ENCODE assay signal across 8 cellular contexts in the genomic region with DNA sequence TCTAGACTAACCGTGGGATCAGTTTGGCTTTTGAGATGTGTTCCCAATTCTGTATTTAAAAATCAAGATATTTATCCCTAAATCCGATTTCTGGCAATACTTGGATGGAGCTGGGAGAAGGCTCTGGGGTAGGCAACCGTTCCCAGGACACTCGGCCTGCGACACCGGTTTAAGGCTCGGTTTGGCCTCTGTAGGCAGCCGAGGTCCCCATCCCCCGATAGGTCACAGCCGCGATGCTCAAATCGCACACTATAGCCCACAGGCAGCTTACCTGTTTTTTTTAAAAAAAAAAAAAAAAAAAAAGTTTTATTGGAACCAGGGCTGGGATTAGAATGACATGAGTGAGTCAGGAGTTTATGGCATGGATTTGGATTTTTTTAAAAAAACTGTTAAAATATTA. TPM values are rescaled to one million over a fixed set of nuclear protein-coding genes. Genes with fewer than 3 reads are reported as not detected.
DNase-seq lines count a peak whose midpoint lies in the region; ATAC-seq, FAIRE-seq and TF ChIP-seq lines count a peak whose summit lies in the region.

No MANE protein-coding gene starts in this region.

- intact Hi-C loops in MCF 10A (cut with micrococcal nuclease), result no loop called here
- intact Hi-C loops in mucosa of descending colon (cut with DNase I, micrococcal nuclease), result no loop called here
- intact Hi-C loops in head of caudate nucleus (cut with DNase I), result no loop called here

- H3K27ac Mint-ChIP-seq in HFFc6 (no peak overlapping the region), MCF 10A (ENCODE audit: low read depth, unreplicated experiment) (peak overlapping the region; percentile 57)

- 29% methylated on average over 11 of the region's 12 CpGs for WGBS in A549 (ENCODE audit: missing lambda C conversion rate)

- CTCF ChIA-PET in A549 (lab: Yijun Ruan, JAX) (interaction anchor here (0.6 to 3.9 kb wide), 7 partner anchors 8 to 1391 kb away, joined by 5 to 17 read pairs (median 8); no protein-coding TSS in a partner anchor), MCF 10A (lab: Yijun Ruan, JAX) (interaction anchor here (0.6 to 3.4 kb wide), 9 partner anchors 9 to 1657 kb away, joined by 3 to 15 read pairs (median 4); a partner anchor contains a TSS)

- TF ChIP-seq RAD21 in A549 (conservative IDR thresholded peaks at IDR 0.05 in 1 of 2, IDR thresholded peaks at IDR 0.05 in 1 of 2), result no peak

- H3K9me3 ChIP-seq in A549 (no peaks in the 10 kb centered on the region), mucosa of descending colon (no peaks in the 10 kb centered on the region)

- POLR2A ChIA-PET in A549 (lab: Yijun Ruan, JAX) (interaction anchor here (0.6 to 2.7 kb wide), 8 partner anchors 8 to 548 kb away, joined by 3 to 30 read pairs (median 5); a partner anchor contains a TSS), MCF 10A (lab: Yijun Ruan, JAX) (interaction anchor here (0.8 to 8.4 kb wide), 20 partner anchors 8 to 1485 kb away, joined by 3 to 129 read pairs (median 4); a partner anchor contains a TSS)

- TF ChIP-seq CTCF in A549 (IDR thresholded peaks at IDR 0.05) (no peak), HFFc6 (IDR thresholded peaks at IDR 0.05) (no peak), MCF 10A (IDR thresholded peaks at IDR 0.05; ENCODE audit: unreplicated experiment) (no peak), mucosa of descending colon (IDR thresholded peaks at IDR 0.05) (no peak)

- ATAC-seq in A549 (no peak), mucosa of descending colon (no peak)

- BruUV-seq in MCF 10A (replicated peaks; lab: Mats Ljungman, UMichigan), result TSS peak; percentile 70

- H3K4me1 Mint-ChIP-seq in HFFc6 (ENCODE audit: low read depth) (peaks cover 23% of the 10 kb centered on the region), MCF 10A (ENCODE audit: insufficient read depth, unreplicated experiment) (peaks cover 24% of the 10 kb centered on the region)

- H3K4me1 ChIP-seq in A549, result peaks cover 12% of the 10 kb centered on the region; the same call in 2 of the 3 replicates
- peaks cover 4% of the 10 kb centered on the region for H3K4me1 ChIP-seq in mucosa of descending colon (ENCODE audit: low read depth)

- peak overlapping the region; percentile 78 to 93 for H3K27ac ChIP-seq in A549

- H3K9me3 Mint-ChIP-seq in HFFc6 (no peaks in the 10 kb centered on the region), MCF 10A (ENCODE audit: unreplicated experiment) (no peaks in the 10 kb centered on the region)

- H3K4me3 Mint-ChIP-seq in HFFc6, result peak overlapping the region; percentile 98
- peak overlapping the region; percentile 94 for H3K4me3 Mint-ChIP-seq in MCF 10A (ENCODE audit: unreplicated experiment)

- DNase-seq in A549 (ENCODE audit: low read depth in 1 of 2, low spot score in 1 of 2) (no peak), HFFc6 (no peak), MCF 10A (ENCODE audit: unreplicated experiment) (no peak), mucosa of descending colon (peak in 1 of 3 donors; percentile 41), NCI-H2081 (lab: John Stamatoyannopoulos, UW) (no peak), RCC 7860 (ENCODE audit: low spot score) (no peak), head of caudate nucleus (no peak), SW480 (ENCODE audit: low spot score) (no peak)

- no peak for TF ChIP-seq POLR2A in A549 (IDR thresholded peaks at IDR 0.05; ENCODE audit: low read length)

- no peak for TF ChIP-seq EP300 in A549 (IDR thresholded peaks at IDR 0.05)

- H3K36me3 Mint-ChIP-seq in HFFc6 (ENCODE audit: low read depth) (no peaks in the 10 kb centered on the region; the same call in 1 of the 2 replicates), MCF 10A (ENCODE audit: insufficient read depth, unreplicated experiment) (peaks cover 13% of the 10 kb centered on the region)

- peak overlapping the region; percentile 93 for H3K4me2 ChIP-seq in A549

- H3K36me3 ChIP-seq in mucosa of descending colon (ENCODE audit: low read depth), result no peaks in the 10 kb centered on the region

- peak overlapping the region; percentile 84 for H3K4me3 ChIP-seq in A549
- H3K4me3 ChIP-seq in mucosa of descending colon, result peak overlapping the region; percentile 100

- peaks cover 8% of the 10 kb centered on the region for H3K27me3 Mint-ChIP-seq in HFFc6 (ENCODE audit: insufficient read depth)
- H3K27me3 Mint-ChIP-seq in MCF 10A (ENCODE audit: insufficient read depth, unreplicated experiment), result no peaks in the 10 kb centered on the region

- no peak for FAIRE-seq in A549 (lab: Jason Lieb, UNC)
- no peak for FAIRE-seq in RCC 7860 (lab: Jason Lieb, UNC)

TF ChIP-seq in A549, 52 proteins besides CTCF, POLR2A, EP300 and RAD21:
- TF ChIP-seq POLR2AphosphoS2 (conservative IDR thresholded peaks at IDR 0.05; ENCODE audit: low read length) (no peak), ZC3H11A (IDR thresholded peaks at IDR 0.05) (no peak), FOSB (CRISPR knock-in tag; IDR thresholded peaks at IDR 0.05) (no peak), CBX2 (IDR thresholded peaks at IDR 0.05; ENCODE audit: borderline replicate concordance, low read depth) (no peak), HOXB5 (CRISPR knock-in tag; IDR thresholded peaks at IDR 0.05) (no peak), CHD2 (IDR thresholded peaks at IDR 0.05; ENCODE audit: low read length, partially characterized antibody) (no peak), ESRRA (IDR thresholded peaks at IDR 0.05; ENCODE audit: borderline replicate concordance, low read length) (no peak), ZNF302 (CRISPR knock-in tag; IDR thresholded peaks at IDR 0.05) (no peak)
- TF ChIP-seq, protein P1, sequence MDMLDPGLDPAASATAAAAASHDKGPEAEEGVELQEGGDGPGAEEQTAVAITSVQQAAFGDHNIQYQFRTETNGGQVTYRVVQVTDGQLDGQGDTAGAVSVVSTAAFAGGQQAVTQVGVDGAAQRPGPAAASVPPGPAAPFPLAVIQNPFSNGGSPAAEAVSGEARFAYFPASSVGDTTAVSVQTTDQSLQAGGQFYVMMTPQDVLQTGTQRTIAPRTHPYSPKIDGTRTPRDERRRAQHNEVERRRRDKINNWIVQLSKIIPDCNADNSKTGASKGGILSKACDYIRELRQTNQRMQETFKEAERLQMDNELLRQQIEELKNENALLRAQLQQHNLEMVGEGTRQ (IDR thresholded peaks at IDR 0.05), result no peak

RNA-seq across cellular contexts. Expression of a gene that starts 0.7 kb away (rescaled TPM):
- polyA plus RNA-seq in A549 (2011; rRNA removed) (4.7 and 6.1 TPM in 2 replicates), A549 (2017; fragmentation: RNase III; extraction: RNeasy Plus Mini Kit Qiagen cat#74134 plus additional on column Dnase treatment) (5.0 to 6.0 TPM (median 5.7 TPM) in 3 replicates)
- 3.0 TPM in 2 replicates for polyA plus RNA-seq in A549 (2012; cell fraction: cytosol; rRNA removed)
- polyA plus RNA-seq in A549 (2012; cell fraction: nucleus; rRNA removed), result 2.4 and 2.5 TPM in 2 replicates
- polyA minus RNA-seq in A549 (2011; rRNA and poly(A)+ RNA removed), result 2.8 and 3.6 TPM in 2 replicates
- 10 to 100 TPM in 2 of 6 experiments, 1 to 10 TPM in 4; 8.1 to 11.3 (median 9.7) TPM for total RNA-seq in HFFc6 (2021; fragmentation: NEBNext Ultra II Directional; extraction: Animal tissue kit (Norgen Biotek cat#: 25700))
- total RNA-seq in MCF 10A (2022) (9.3 and 9.9 TPM in 2 replicates), mucosa of descending colon (10 to 100 TPM in 1 of 3 donors, 1 to 10 TPM in 2; 5.5 to 17.2 (median 6.0) TPM)

RNA-seq across cellular contexts. Expression of a gene that starts 29.6 kb away (rescaled TPM):
- polyA plus RNA-seq in A549 (2011; rRNA removed), result 532 and 555 TPM in 2 replicates
- polyA plus RNA-seq in A549 (2012; cell fraction: cytosol; rRNA removed), result 296 and 340 TPM in 2 replicates
- 90.5 and 99.1 TPM in 2 replicates for polyA plus RNA-seq in A549 (2012; cell fraction: nucleus; rRNA removed)
- polyA plus RNA-seq in A549 (2017; fragmentation: RNase III; extraction: RNeasy Plus Mini Kit Qiagen cat#74134 plus additional on column Dnase treatment), result 432 to 458 TPM (median 447 TPM) in 3 replicates
- polyA minus RNA-seq in A549 (2011; rRNA and poly(A)+ RNA removed), result 154 and 162 TPM in 2 replicates
- total RNA-seq in HFFc6 (2021; fragmentation: NEBNext Ultra II Directional; extraction: Animal tissue kit (Norgen Biotek cat#: 25700)), result 100 to 1,000 TPM; 298 to 340 (median 308) TPM
- total RNA-seq in MCF 10A (2022), result 268 and 281 TPM in 2 replicates
- 100 to 1,000 TPM; 323 to 533 (median 462) TPM for total RNA-seq in mucosa of descending colon

RNA-seq across cellular contexts. Expression of a gene that starts 29.8 kb away (rescaled TPM):
- 10.0 and 19.0 TPM in 2 replicates for polyA plus RNA-seq in A549 (2011; rRNA removed)
- polyA plus RNA-seq in A549 (2012; cell fraction: cytosol; rRNA removed), result 1.4 and 2.1 TPM in 2 replicates
- polyA plus RNA-seq in A549 (2012; cell fraction: nucleus; rRNA removed), result 0.79 and 1.7 TPM in 2 replicates
- polyA plus RNA-seq in A549 (2017; fragmentation: RNase III; extraction: RNeasy Plus Mini Kit Qiagen cat#74134 plus additional on column Dnase treatment), result 8.0 to 8.3 TPM (median 8.3 TPM) in 3 replicates
- polyA minus RNA-seq in A549 (2011; rRNA and poly(A)+ RNA removed), result 2.2 and 2.5 TPM in 2 replicates
- 10 to 100 TPM; 12.8 to 16.1 (median 15.0) TPM for total RNA-seq in HFFc6 (2021; fragmentation: NEBNext Ultra II Directional; extraction: Animal tissue kit (Norgen Biotek cat#: 25700))
- 13.0 and 15.8 TPM in 2 replicates for total RNA-seq in MCF 10A (2022)
- total RNA-seq in mucosa of descending colon, result 10 to 100 TPM in 1 of 3 donors, 1 to 10 TPM in 2; 8.6 to 10.5 (median 9.1) TPM
